Comparison of ENCODE assay signal across 35 cellular contexts in genomic region chr17:9859781-9860180, GRCh38. TPM values are rescaled to one million over a fixed set of nuclear protein-coding genes. Genes with fewer than 3 reads are reported as not detected.
"Had no signal": no experiment of that assay in that cellular context is flagged by ENCODE, and none has a peak within 500 bp of the region (broad histone marks: within the 10 kb centered on the region; RNA-seq: fewer than 3 reads in every experiment).

No MANE protein-coding gene starts in this region.

- H3K36me3 ChIP-seq: adrenal gland, esophagus squamous epithelium, gastroesophageal sphincter had no signal

- H3K27ac ChIP-seq: adrenal gland, body of pancreas, esophagus squamous epithelium, gastroesophageal sphincter had no signal

- H3K4me1 ChIP-seq: adrenal gland, body of pancreas, esophagus squamous epithelium, gastroesophageal sphincter had no signal

- H3K4me1 Mint-ChIP-seq: activated CD4-positive, alpha-beta T cell treated with anti-CD3 and anti-CD28 coated beads for 36 hours; activated CD4-positive, alpha-beta T cell treated with anti-CD3 and anti-CD28 coated beads, Interleukin-2, amount 10 ng/mL, durations not matched to agents 24 days and 14 days; activated CD8-positive, alpha-beta memory T cell treated with anti-CD3 and anti-CD28 coated beads, Interleukin-2, amount 10 ng/mL, durations not matched to agents 7 days and 5 days; activated naive CD4-positive, alpha-beta T cell treated with anti-CD3 and anti-CD28 coated beads, Interleukin-2, amount 50 U/mL, for 24 hours; activated naive CD8-positive, alpha-beta T cell treated with anti-CD3 and anti-CD28 coated beads for 36 hours; activated naive CD8-positive, alpha-beta T cell treated with anti-CD3 and anti-CD28 coated beads, Interleukin-2, amount 50 U/mL, for 24 hours had no signal

- H3K27me3 Mint-ChIP-seq: activated CD4-positive, alpha-beta T cell treated with anti-CD3 and anti-CD28 coated beads, Interleukin-2, amount 10 ng/mL, durations not matched to agents 24 days and 14 days; activated CD8-positive, alpha-beta memory T cell treated with anti-CD3 and anti-CD28 coated beads, Interleukin-2, amount 10 ng/mL, durations not matched to agents 7 days and 5 days; activated naive CD4-positive, alpha-beta T cell treated with anti-CD3 and anti-CD28 coated beads, Interleukin-2, amount 50 U/mL, for 24 hours had no signal

- DNase-seq: activated CD4-positive, alpha-beta memory T cell treated with anti-CD3 and anti-CD28 coated beads for 36 hours; activated CD4-positive, alpha-beta T cell treated with anti-CD3 and anti-CD28 coated beads for 36 hours; activated CD4-positive, alpha-beta T cell treated with anti-CD3 and anti-CD28 coated beads, Interleukin-2, amount 10 ng/mL, durations not matched to agents 24 days and 14 days; activated CD4-positive, CD25-positive, alpha-beta regulatory T cell; activated CD4-positive, CD25-positive, alpha-beta regulatory T cell treated with anti-CD3 and anti-CD28 coated beads, Interleukin-2, amount 50 U/mL, for 72 hours; activated CD8-positive, alpha-beta memory T cell treated with anti-CD3 and anti-CD28 coated beads, Interleukin-2, amount 10 ng/mL, durations not matched to agents 7 days and 5 days; activated CD8-positive, alpha-beta memory T cell treated with anti-CD3 and anti-CD28 coated beads, Interleukin-2, amount 50 U/mL, for 4 hours; activated CD8-positive, alpha-beta T cell treated with anti-CD3 and anti-CD28 coated beads, Interleukin-2, amount 10 ng/mL, durations not matched to agents 7 days and 5 days; activated effector memory CD4-positive, alpha-beta T cell treated with anti-CD3 and anti-CD28 coated beads, Interleukin-2, amount 50 U/mL, for 16 hours; activated naive CD4-positive, alpha-beta T cell treated with anti-CD3 and anti-CD28 coated beads for 36 hours; activated naive CD8-positive, alpha-beta T cell treated with anti-CD3 and anti-CD28 coated beads for 36 hours; activated naive CD8-positive, alpha-beta T cell treated with anti-CD3 and anti-CD28 coated beads, Interleukin-2, amount 50 U/mL, for 24 hours; activated T-cell treated with anti-CD3 and anti-CD28 coated beads, Interleukin-2, amount 50 U/mL, for 1 hour; activated T-cell treated with anti-CD3 and anti-CD28 coated beads, Interleukin-2, amount 50 U/mL, for 48 hours; adrenal gland; amygdala; aorta; body of pancreas; caudate nucleus; effector memory CD4-positive, alpha-beta T cell; erythroblast; esophagus squamous epithelium; foreskin melanocyte; T-helper 2 cell had no signal

- H3K27me3 ChIP-seq: adrenal gland, body of pancreas, esophagus squamous epithelium, gastroesophageal sphincter had no signal

- H3K4me3 ChIP-seq: adrenal gland, body of pancreas, esophagus squamous epithelium, gastroesophageal sphincter had no signal

- H3K9me3 Mint-ChIP-seq: activated T-helper 1 cell treated with anti-CD3 and anti-CD28 coated beads, Interleukin-12 subunit alpha, Interleukin-12 subunit beta, Interleukin-2, Interleukin-4 antibody, amounts not matched to agents 30 ng/mL and 10 ng/mL and 1 ng/mL, durations not matched to agents 14 hours and 24 hours and 36 hours had no signal

- H3K4me3 Mint-ChIP-seq: activated CD4-positive, alpha-beta memory T cell treated with anti-CD3 and anti-CD28 coated beads for 36 hours; activated CD4-positive, alpha-beta T cell treated with anti-CD3 and anti-CD28 coated beads for 36 hours; activated CD4-positive, alpha-beta T cell treated with anti-CD3 and anti-CD28 coated beads, Interleukin-2, amount 10 ng/mL, durations not matched to agents 24 days and 14 days; activated CD8-positive, alpha-beta memory T cell treated with anti-CD3 and anti-CD28 coated beads, Interleukin-2, amount 10 ng/mL, durations not matched to agents 7 days and 5 days; activated CD8-positive, alpha-beta T cell treated with anti-CD3 and anti-CD28 coated beads, Interleukin-2, amount 10 ng/mL, durations not matched to agents 7 days and 5 days; activated naive CD4-positive, alpha-beta T cell treated with anti-CD3 and anti-CD28 coated beads for 36 hours; activated naive CD4-positive, alpha-beta T cell treated with anti-CD3 and anti-CD28 coated beads, Interleukin-2, amount 50 U/mL, for 24 hours; activated naive CD8-positive, alpha-beta T cell treated with anti-CD3 and anti-CD28 coated beads for 36 hours; activated naive CD8-positive, alpha-beta T cell treated with anti-CD3 and anti-CD28 coated beads, Interleukin-2, amount 50 U/mL, for 24 hours; activated T-helper 1 cell treated with anti-CD3 and anti-CD28 coated beads, Interleukin-12 subunit alpha, Interleukin-12 subunit beta, Interleukin-2, Interleukin-4 antibody, amounts not matched to agents 30 ng/mL and 10 ng/mL and 1 ng/mL, durations not matched to agents 14 hours and 24 hours and 36 hours had no signal

- H3K27ac Mint-ChIP-seq: activated CD4-positive, alpha-beta memory T cell treated with anti-CD3 and anti-CD28 coated beads for 36 hours; activated CD4-positive, alpha-beta T cell treated with anti-CD3 and anti-CD28 coated beads for 36 hours; activated CD4-positive, alpha-beta T cell treated with anti-CD3 and anti-CD28 coated beads, Interleukin-2, amount 10 ng/mL, durations not matched to agents 24 days and 14 days; activated CD8-positive, alpha-beta memory T cell treated with anti-CD3 and anti-CD28 coated beads, Interleukin-2, amount 10 ng/mL, durations not matched to agents 7 days and 5 days; activated CD8-positive, alpha-beta T cell treated with anti-CD3 and anti-CD28 coated beads, Interleukin-2, amount 10 ng/mL, durations not matched to agents 7 days and 5 days; activated naive CD4-positive, alpha-beta T cell treated with anti-CD3 and anti-CD28 coated beads for 36 hours; activated naive CD4-positive, alpha-beta T cell treated with anti-CD3 and anti-CD28 coated beads, Interleukin-2, amount 50 U/mL, for 24 hours; activated naive CD8-positive, alpha-beta T cell treated with anti-CD3 and anti-CD28 coated beads for 36 hours; activated naive CD8-positive, alpha-beta T cell treated with anti-CD3 and anti-CD28 coated beads, Interleukin-2, amount 50 U/mL, for 24 hours; activated T-helper 1 cell treated with anti-CD3 and anti-CD28 coated beads, Interleukin-12 subunit alpha, Interleukin-12 subunit beta, Interleukin-2, Interleukin-4 antibody, amounts not matched to agents 30 ng/mL and 10 ng/mL and 1 ng/mL, durations not matched to agents 14 hours and 24 hours and 36 hours; activated T-helper 2 cell treated with anti-CD3 and anti-CD28 coated beads, Interferon-gamma antibody, Interleukin-2, Interleukin-4, amounts not matched to agents 10 μg/mL and 5 μg/mL and 100 μg/mL, durations not matched to agents 14 hours and 24 hours and 36 hours had no signal

- H3K36me3 Mint-ChIP-seq: activated CD4-positive, alpha-beta memory T cell treated with anti-CD3 and anti-CD28 coated beads for 36 hours; activated CD8-positive, alpha-beta memory T cell treated with anti-CD3 and anti-CD28 coated beads, Interleukin-2, amount 10 ng/mL, durations not matched to agents 7 days and 5 days; activated naive CD4-positive, alpha-beta T cell treated with anti-CD3 and anti-CD28 coated beads, Interleukin-2, amount 50 U/mL, for 24 hours; activated naive CD8-positive, alpha-beta T cell treated with anti-CD3 and anti-CD28 coated beads for 36 hours had no signal

RNA-seq across cellular contexts. Expression of gene GLP2R, which starts 34.1 kb away (rescaled TPM):
- total RNA-seq: activated CD4-positive, alpha-beta memory T cell treated with anti-CD3 and anti-CD28 coated beads for 36 hours; activated CD4-positive, alpha-beta T cell treated with anti-CD3 and anti-CD28 coated beads for 36 hours; activated CD4-positive, alpha-beta T cell treated with anti-CD3 and anti-CD28 coated beads, Interleukin-2, amount 10 ng/mL, durations not matched to agents 24 days and 14 days; activated CD8-positive, alpha-beta memory T cell treated with anti-CD3 and anti-CD28 coated beads for 36 hours; activated CD8-positive, alpha-beta memory T cell treated with anti-CD3 and anti-CD28 coated beads, Interleukin-2, amount 10 ng/mL, durations not matched to agents 7 days and 5 days; activated CD8-positive, alpha-beta T cell treated with anti-CD3 and anti-CD28 coated beads, Interleukin-2, amount 10 ng/mL, durations not matched to agents 7 days and 5 days; activated naive CD4-positive, alpha-beta T cell treated with anti-CD3 and anti-CD28 coated beads for 36 hours; activated naive CD8-positive, alpha-beta T cell treated with anti-CD3 and anti-CD28 coated beads for 36 hours; activated T-helper 1 cell treated with anti-CD3 and anti-CD28 coated beads, Interleukin-12 subunit alpha, Interleukin-12 subunit beta, Interleukin-2, Interleukin-4 antibody, amounts not matched to agents 30 ng/mL and 10 ng/mL and 1 ng/mL, durations not matched to agents 14 hours and 24 hours and 36 hours; activated T-helper 2 cell treated with anti-CD3 and anti-CD28 coated beads, Interferon-gamma antibody, Interleukin-2, Interleukin-4, amounts not matched to agents 10 μg/mL and 5 μg/mL and 100 μg/mL, durations not matched to agents 14 hours and 24 hours and 36 hours; dermis microvascular lymphatic vessel endothelial cell; fibroblast of lung; glomerular endothelial cell; T-helper 1 cell treated with Interleukin-12 subunit alpha and Interleukin-12 subunit beta and Interleukin-4 antibody, amounts not matched to agents 30 ng/mL and 1 ng/mL, for 36 hours had no signal
- polyA plus RNA-seq: fibroblast of lung had no signal

RNA-seq across cellular contexts. Expression of gene GSG1L2, which starts 37.9 kb away (rescaled TPM):
- total RNA-seq: activated CD4-positive, alpha-beta memory T cell treated with anti-CD3 and anti-CD28 coated beads for 36 hours; activated CD4-positive, alpha-beta T cell treated with anti-CD3 and anti-CD28 coated beads for 36 hours; activated CD4-positive, alpha-beta T cell treated with anti-CD3 and anti-CD28 coated beads, Interleukin-2, amount 10 ng/mL, durations not matched to agents 24 days and 14 days; activated CD8-positive, alpha-beta memory T cell treated with anti-CD3 and anti-CD28 coated beads for 36 hours; activated CD8-positive, alpha-beta memory T cell treated with anti-CD3 and anti-CD28 coated beads, Interleukin-2, amount 10 ng/mL, durations not matched to agents 7 days and 5 days; activated CD8-positive, alpha-beta T cell treated with anti-CD3 and anti-CD28 coated beads, Interleukin-2, amount 10 ng/mL, durations not matched to agents 7 days and 5 days; activated naive CD4-positive, alpha-beta T cell treated with anti-CD3 and anti-CD28 coated beads for 36 hours; activated naive CD8-positive, alpha-beta T cell treated with anti-CD3 and anti-CD28 coated beads for 36 hours; activated T-helper 1 cell treated with anti-CD3 and anti-CD28 coated beads, Interleukin-12 subunit alpha, Interleukin-12 subunit beta, Interleukin-2, Interleukin-4 antibody, amounts not matched to agents 30 ng/mL and 10 ng/mL and 1 ng/mL, durations not matched to agents 14 hours and 24 hours and 36 hours; activated T-helper 2 cell treated with anti-CD3 and anti-CD28 coated beads, Interferon-gamma antibody, Interleukin-2, Interleukin-4, amounts not matched to agents 10 μg/mL and 5 μg/mL and 100 μg/mL, durations not matched to agents 14 hours and 24 hours and 36 hours; adrenal gland; aorta; body of pancreas; chondrocyte; dermis microvascular lymphatic vessel endothelial cell; esophagus squamous epithelium; fibroblast of lung; fibroblast of villous mesenchyme; gastroesophageal sphincter; glomerular endothelial cell; T-helper 1 cell treated with Interleukin-12 subunit alpha and Interleukin-12 subunit beta and Interleukin-4 antibody, amounts not matched to agents 30 ng/mL and 1 ng/mL, for 36 hours had no signal
- polyA plus RNA-seq: adrenal gland, aorta, fibroblast of lung had no signal

RNA-seq across cellular contexts. Expression of gene RCVRN, which starts 45.3 kb away (rescaled TPM):
- total RNA-seq: activated CD4-positive, alpha-beta memory T cell treated with anti-CD3 and anti-CD28 coated beads for 36 hours; activated CD4-positive, alpha-beta T cell treated with anti-CD3 and anti-CD28 coated beads for 36 hours; activated CD4-positive, alpha-beta T cell treated with anti-CD3 and anti-CD28 coated beads, Interleukin-2, amount 10 ng/mL, durations not matched to agents 24 days and 14 days; activated CD8-positive, alpha-beta memory T cell treated with anti-CD3 and anti-CD28 coated beads for 36 hours; activated CD8-positive, alpha-beta memory T cell treated with anti-CD3 and anti-CD28 coated beads, Interleukin-2, amount 10 ng/mL, durations not matched to agents 7 days and 5 days; activated CD8-positive, alpha-beta T cell treated with anti-CD3 and anti-CD28 coated beads, Interleukin-2, amount 10 ng/mL, durations not matched to agents 7 days and 5 days; activated naive CD4-positive, alpha-beta T cell treated with anti-CD3 and anti-CD28 coated beads for 36 hours; activated naive CD8-positive, alpha-beta T cell treated with anti-CD3 and anti-CD28 coated beads for 36 hours; activated T-helper 1 cell treated with anti-CD3 and anti-CD28 coated beads, Interleukin-12 subunit alpha, Interleukin-12 subunit beta, Interleukin-2, Interleukin-4 antibody, amounts not matched to agents 30 ng/mL and 10 ng/mL and 1 ng/mL, durations not matched to agents 14 hours and 24 hours and 36 hours; activated T-helper 2 cell treated with anti-CD3 and anti-CD28 coated beads, Interferon-gamma antibody, Interleukin-2, Interleukin-4, amounts not matched to agents 10 μg/mL and 5 μg/mL and 100 μg/mL, durations not matched to agents 14 hours and 24 hours and 36 hours; body of pancreas; chondrocyte; dermis microvascular lymphatic vessel endothelial cell; esophagus squamous epithelium; fibroblast of lung; fibroblast of villous mesenchyme; glomerular endothelial cell; T-helper 1 cell treated with Interleukin-12 subunit alpha and Interleukin-12 subunit beta and Interleukin-4 antibody, amounts not matched to agents 30 ng/mL and 1 ng/mL, for 36 hours had no signal
- polyA plus RNA-seq: aorta, fibroblast of lung had no signal
